15 cellular contexts compared by ENCODE assay signal in genomic region chr9:115133649-115134048, GRCh38. TPM values are rescaled to one million over a fixed set of nuclear protein-coding genes. Genes with fewer than 3 reads are reported as not detected.
DNase-seq lines count a peak whose midpoint lies in the region; ATAC-seq and TF ChIP-seq lines count a peak whose summit lies in the region.
"Had no signal": no experiment of that assay in that cellular context is flagged by ENCODE, and none has a peak within 500 bp of the region (broad histone marks: within the 10 kb centered on the region; RNA-seq: fewer than 3 reads in every experiment).

No MANE protein-coding gene starts in this region.

- H3K18ac ChIP-seq in mesendoderm (ENCODE audit: low read length) (no peak overlapping the region), neuronal stem cell (ENCODE audit: low read length) (no peak overlapping the region)

- H3K27ac ChIP-seq in mesendoderm (ENCODE audit: low read depth, low read length) (no peak overlapping the region), neuronal stem cell (replicated peaks; ENCODE audit: low read length) (no peak overlapping the region), substantia nigra (ENCODE audit: low read depth, low read length, poor library complexity, severe bottlenecking) (no peak overlapping the region)
- H3K27ac ChIP-seq: C4-2B, spleen had no signal

- TF ChIP-seq CTCF in AG10803 (conservative IDR thresholded peaks at IDR 0.05; ENCODE audit: low read length) (no peak), choroid plexus epithelial cell (conservative IDR thresholded peaks at IDR 0.05; ENCODE audit: low read depth, low read length) (no peak)

- H3K4ac ChIP-seq in mesendoderm (ENCODE audit: low read depth, low read length) (peak overlapping the region; percentile 23), neuronal stem cell (ENCODE audit: low read length) (no peak overlapping the region)

- no peak overlapping the region for H3K14ac ChIP-seq in neuronal stem cell (ENCODE audit: low read length)

- no peak overlapping the region for H4K91ac ChIP-seq in neuronal stem cell (ENCODE audit: low read depth, low read length, poor library complexity)

- H2BK120ac ChIP-seq in mesendoderm (ENCODE audit: low read depth, low read length) (no peak overlapping the region), neuronal stem cell (ENCODE audit: low read depth, low read length) (no peak overlapping the region)

- H3K4me2 ChIP-seq in mesendoderm (ENCODE audit: low read length), result no peak overlapping the region
- no peak overlapping the region for H3K4me2 ChIP-seq in neuronal stem cell (ENCODE audit: insufficient read depth, low read length, poor library complexity, severe bottlenecking)

- H3K79me1 ChIP-seq in mesendoderm (ENCODE audit: low read length), result no peaks in the 10 kb centered on the region
- H3K79me1 ChIP-seq in neuronal stem cell (ENCODE audit: low read depth, low read length), result no peaks in the 10 kb centered on the region

- no peak overlapping the region for H2BK12ac ChIP-seq in neuronal stem cell (ENCODE audit: low read length)

- H3K9ac ChIP-seq in mesendoderm (ENCODE audit: low read length) (no peak overlapping the region), neuronal stem cell (ENCODE audit: low read depth, low read length, poor library complexity) (no peak overlapping the region)

- no peak overlapping the region for H3K56ac ChIP-seq in mesendoderm (ENCODE audit: low read length)

- H3K9me3 ChIP-seq in neuronal stem cell (replicated peaks in 1 of 2; ENCODE audit: control insufficient read depth in 2 of 2, insufficient read depth in 1 of 2, low read depth in 1 of 2, low read length in 2 of 2), result no peaks in the 10 kb centered on the region
- H3K9me3 ChIP-seq: esophagus squamous epithelium, spleen had no signal

- H3K4me3 ChIP-seq in AG10803 (ENCODE audit: low read length) (no peak overlapping the region), choroid plexus epithelial cell (ENCODE audit: low read depth, low read length) (no peak overlapping the region), mesendoderm (ENCODE audit: low read length) (no peak overlapping the region), neuronal stem cell (ENCODE audit: low read length in 2 of 2) (no peak overlapping the region)
- H3K4me3 ChIP-seq: esophagus squamous epithelium, spleen had no signal

- H2AK5ac ChIP-seq in mesendoderm (ENCODE audit: low read length) (no peak overlapping the region), neuronal stem cell (ENCODE audit: low read depth, low read length) (no peak overlapping the region)

- H3K36me3 ChIP-seq in mesendoderm (ENCODE audit: control insufficient read depth, insufficient read depth, low read length) (no peaks in the 10 kb centered on the region), neuronal stem cell (replicated peaks in 1 of 2; ENCODE audit: control insufficient read depth in 2 of 2, insufficient read depth in 2 of 2, low read length in 2 of 2) (no peaks in the 10 kb centered on the region)
- H3K36me3 ChIP-seq: esophagus squamous epithelium, spleen had no signal

- DNase-seq in AG10803 (ENCODE audit: low read depth) (peak; percentile 97), LHCN-M2 (ENCODE audit: low read depth) (peak; percentile 76), choroid plexus epithelial cell (ENCODE audit: low read depth) (peak; percentile 79), mesendoderm (no peak), dermis blood vessel endothelial cell (no peak), neuronal stem cell (ENCODE audit: low spot score) (no peak), substantia nigra (lab: John Stamatoyannopoulos, UW) (no peak)
- DNase-seq: activated CD4-positive, alpha-beta memory T cell treated with anti-CD3 and anti-CD28 coated beads for 36 hours; amniotic stem cell; esophagus squamous epithelium; SIG-M5; spleen had no signal

- H3K4me1 ChIP-seq in mesendoderm (ENCODE audit: control insufficient read depth, low read depth, low read length), result no peaks in the 10 kb centered on the region
- peaks cover 2 to 6% of the 10 kb centered on the region in 2 donors for H3K4me1 ChIP-seq in neuronal stem cell (ENCODE audit: control insufficient read depth in 2 of 2, insufficient read depth in 1 of 2, low read depth in 1 of 2, low read length in 2 of 2)

- H2BK5ac ChIP-seq in mesendoderm (ENCODE audit: low read length) (no peak overlapping the region), neuronal stem cell (ENCODE audit: low read length) (no peak overlapping the region)

- ATAC-seq in GM18868 (IDR thresholded peaks at IDR 0.05; ENCODE audit: unreplicated experiment), result no peak
- ATAC-seq: HepG2 had no signal

- no CpG with 5 or more reads among the region's 2 CpGs for WGBS in mesendoderm (ENCODE audit: extremely low coverage, insufficient coverage, low lambda C conversion rate)
- no CpG with 5 or more reads among the region's 2 CpGs for WGBS in neuronal stem cell (ENCODE audit: extremely low coverage in 2 of 2, insufficient read length in 2 of 2, insufficient replicate concordance in 1 of 2), 2 donors

- H4K5ac ChIP-seq in mesendoderm (ENCODE audit: low read length), result no peak overlapping the region

- no peak overlapping the region for H2AFZ ChIP-seq in neuronal stem cell (ENCODE audit: low read length)

- no peaks in the 10 kb centered on the region for H3K79me2 ChIP-seq in mesendoderm (ENCODE audit: control insufficient read depth, insufficient read depth, low read length)

- H3K27me3 ChIP-seq in mesendoderm (ENCODE audit: insufficient read depth, low read length, poor library complexity) (no peaks in the 10 kb centered on the region), neuronal stem cell (ENCODE audit: control insufficient read depth in 3 of 3, insufficient read depth in 3 of 3, low read depth in 1 of 3, low read length in 3 of 3) (no peaks in the 10 kb centered on the region)
- H3K27me3 ChIP-seq: esophagus squamous epithelium had no signal

- no peak overlapping the region for H3K23ac ChIP-seq in mesendoderm (ENCODE audit: low read length)
- H3K23ac ChIP-seq in neuronal stem cell (ENCODE audit: low read depth, low read length, poor library complexity), result no peak overlapping the region

- H4K8ac ChIP-seq in mesendoderm (ENCODE audit: low read depth, low read length), result no peak overlapping the region
- H4K8ac ChIP-seq in neuronal stem cell (ENCODE audit: low read depth, low read length), result no peak overlapping the region

- H2BK15ac ChIP-seq in mesendoderm (replicated peaks; ENCODE audit: low read depth), result no peak overlapping the region
- H2BK15ac ChIP-seq in neuronal stem cell (ENCODE audit: low read length), result no peak overlapping the region

RNA-seq across cellular contexts. Expression of gene TNC, which starts 15.7 kb away (rescaled TPM):
- 29.6 and 39.9 TPM in 2 replicates for total RNA-seq in LHCN-M2 (2014; rRNA removed)
- 2.1 TPM for polyA plus RNA-seq in LHCN-M2 (2012)
- 16.1 TPM for polyA plus RNA-seq in mesendoderm (2013, experiment 1 of 2)
- polyA plus RNA-seq in mesendoderm (2013, experiment 2 of 2), result 16.9 TPM
- total RNA-seq in dermis blood vessel endothelial cell, result 1.8 and 5.1 TPM in 2 replicates
- polyA plus RNA-seq in neuronal stem cell (2013, experiment 1 of 2), result 7.7 TPM
- 8.1 TPM for polyA plus RNA-seq in neuronal stem cell (2013, experiment 2 of 2)
- total RNA-seq: HepG2 had no signal
- polyA plus RNA-seq: HepG2 had no signal

Comparison
In these comparisons a context has a peak if more than half of its experiments do, and no peak if none do; other contexts are left out.
1. DNase-seq: peak in AG10803 (single experiment), LHCN-M2 (single experiment) and choroid plexus epithelial cell (single experiment); none in mesendoderm (single experiment), dermis blood vessel endothelial cell (single experiment), neuronal stem cell (single experiment) and substantia nigra (0 of 49).